19 cellular contexts compared by ENCODE assay signal in genomic region chr18:79411614-79412526, GRCh38. TPM values are rescaled to one million over a fixed set of nuclear protein-coding genes. Genes with fewer than 3 reads are reported as not detected.
DNase-seq lines count a peak whose midpoint lies in the region; ATAC-seq, FAIRE-seq and TF ChIP-seq lines count a peak whose summit lies in the region.
"Had no signal": no experiment of that assay in that cellular context is flagged by ENCODE, and none has a peak within 500 bp of the region (broad histone marks: within the 10 kb centered on the region; RNA-seq: fewer than 3 reads in every experiment).

No MANE protein-coding gene starts in this region.

- TF ChIP-seq RAD21 in K562 (CRISPR knock-in tag; conservative IDR thresholded peaks at IDR 0.05 in 1 of 2, IDR thresholded peaks at IDR 0.05 in 1 of 2), result no peak

- DNase-seq in NCI-H524 (lab: John Stamatoyannopoulos, UW) (peak; percentile 33 to 48), NCI-H524 treated with DMSO at 0.1 percent for 48 hours (lab: John Stamatoyannopoulos, UW) (no peak), K562 (ENCODE audit: extremely low read depth in 1 of 4, low spot score in 3 of 4) (no peak), left kidney (ENCODE audit: low read depth, low spot score) (peak; percentile 60), sciatic nerve (ENCODE audit: low spot score) (no peak), NCI-H146 treated with DMSO at 0.1 percent for 48 hours (lab: John Stamatoyannopoulos, UW; ENCODE audit: unreplicated experiment) (no peak), NCI-H82 treated with DMSO at 0.1 percent for 48 hours (lab: John Stamatoyannopoulos, UW; ENCODE audit: unreplicated experiment) (no peak), NCI-H1436 treated with DMSO at 0.1 percent for 48 hours (lab: John Stamatoyannopoulos, UW) (no peak)
- DNase-seq: activated CD4-positive, alpha-beta T cell treated with anti-CD3 and anti-CD28 coated beads, Interleukin-2, amount 10 ng/mL, durations not matched to agents 24 days and 14 days; activated CD8-positive, alpha-beta memory T cell treated with anti-CD3 and anti-CD28 coated beads, Interleukin-2, amount 50 U/mL, for 4 hours; C1 segment of cervical spinal cord; foreskin keratinocyte; GF-D8; KG1; naive B cell; stimulated activated CD4-positive, alpha-beta T cell treated with anti-CD3 and anti-CD28 coated beads, Interleukin-12 subunit alpha, Interleukin-12 subunit beta, amount 100 ng/mL, for 4 hours had no signal

- CTCF ChIA-PET in K562 (lab: Yijun Ruan, JAX; ENCODE audit: low intra/inter-chr PET ratio), result no interaction called here

- H3K9ac ChIP-seq in K562 (ENCODE audit: insufficient read depth in 1 of 2, low read depth in 2 of 2, low read length in 2 of 2), result peak overlapping the region in 1 of 2 experiments; percentile 52; a peak in 2 of 4 replicates

- peaks cover 9% of the 10 kb centered on the region; the same call in 2 of the 3 replicates for H3K36me3 ChIP-seq in K562 (ENCODE audit: control insufficient read depth, insufficient read depth, low read length)

- no peaks in the 10 kb centered on the region for H3K9me3 ChIP-seq in K562 (replicated peaks; ENCODE audit: control insufficient read depth, insufficient read depth, low read depth, low read length)

- POLR2A ChIA-PET in K562 (lab: Yijun Ruan, JAX), result interaction anchor here (0.6 kb wide), 1 partner anchor 494 kb away, joined by 3 read pairs; no protein-coding TSS in a partner anchor

- ATAC-seq in K562 (no peak), sciatic nerve (peak; percentile 46)
- ATAC-seq: foreskin keratinocyte, GM12878, SK-N-SH treated with all-trans-retinoic acid at 6 μM for 48 hours had no signal

- no peak overlapping the region for H3K4me3 ChIP-seq in K562
- H3K4me3 ChIP-seq: GM12878 had no signal

- TF ChIP-seq EP300 in K562 (IDR thresholded peaks at IDR 0.05; ENCODE audit: low read length), result no peak

- peaks cover 16% of the 10 kb centered on the region; the same call in 2 of the 3 replicates for H3K79me2 ChIP-seq in K562 (ENCODE audit: control insufficient read depth, insufficient read depth, low read length)

- no peak for TF ChIP-seq CTCF in K562 (IDR thresholded peaks at IDR 0.05 in 2 of 3, conservative IDR thresholded peaks at IDR 0.05 in 1 of 3; ENCODE audit: insufficient read depth in 2 of 3, low read depth in 1 of 3, low read length in 3 of 3)

- H3K4me1 ChIP-seq in K562 (replicated peaks in 1 of 2; ENCODE audit: control insufficient read depth in 2 of 2, insufficient read depth in 2 of 2, low read length in 2 of 2), result peaks cover 8 to 19% of the 10 kb centered on the region in 2 experiments; a peak in 4 of 5 replicates
- H3K4me1 ChIP-seq: foreskin keratinocyte had no signal

- FAIRE-seq in K562 (lab: Jason Lieb, UNC), result no peak
- FAIRE-seq: GM12878, RCC 7860 had no signal

- no peak overlapping the region for H3K27ac ChIP-seq in K562 (ENCODE audit: extremely low read depth, low read depth, low read length)
- H3K27ac ChIP-seq: foreskin keratinocyte had no signal

- no TSS peak for BruUV-seq in K562 (replicated peaks; lab: Mats Ljungman, UMichigan)

- H3K27me3 ChIP-seq in K562 (ENCODE audit: control insufficient read depth in 2 of 2, insufficient read depth in 2 of 2, low read length in 2 of 2), result no peaks in the 10 kb centered on the region
- H3K27me3 ChIP-seq: foreskin keratinocyte had no signal

- H3K9me1 ChIP-seq in K562 (ENCODE audit: control insufficient read depth, insufficient read depth, low read length), result no peaks in the 10 kb centered on the region

- no peak overlapping the region for H2AFZ ChIP-seq in K562 (ENCODE audit: low read depth, low read length)

- no peak for TF ChIP-seq POLR2A in K562 (conservative IDR thresholded peaks at IDR 0.05)

- no peaks in the 10 kb centered on the region; the same call in 1 of the 2 replicates for H4K20me1 ChIP-seq in K562 (replicated peaks; ENCODE audit: control insufficient read depth, insufficient read depth, low read length)

- intact Hi-C loops in K562 (cut with micrococcal nuclease), result no loop called here
- intact Hi-C loops in sciatic nerve (cut with DNase I), result no loop called here

- in situ Hi-C loops in K562 (cut with MboI), result no loop called here

- no peak overlapping the region for H3K4me2 ChIP-seq in K562 (ENCODE audit: insufficient read depth, low read length)

- WGBS in K562 (ENCODE audit: insufficient coverage, low coverage, missing lambda C conversion rate), result 97% methylated on average over 17 of the region's 47 CpGs

TF ChIP-seq in K562, 482 proteins besides CTCF, POLR2A, EP300 and RAD21:
- 0 out of 2 replicates have a peak, but pooled peaks have one; percentile 16 for TF ChIP-seq RBFOX2 (IDR thresholded peaks at IDR 0.05; ENCODE audit: low read depth, low read length)
- TF ChIP-seq ZNF253 (CRISPR knock-in tag; conservative IDR thresholded peaks at IDR 0.05), result no peak

RNA-seq across cellular contexts. Expression of gene NFATC1, which starts 16.1 kb away (rescaled TPM):
- 22.7 and 26.3 TPM in 2 replicates for total RNA-seq in K562 (2011; cell fraction: chromatin; rRNA removed; ENCODE audit: low replicate concordance)
- total RNA-seq in K562 (2011; cell fraction: nucleolus; rRNA removed), result 11.4 and 14.5 TPM in 2 replicates
- total RNA-seq in K562 (2011; cell fraction: nucleoplasm; rRNA removed), result 10.2 and 10.4 TPM in 2 replicates
- total RNA-seq in K562 (2014; rRNA removed) (2.5 and 5.3 TPM in 2 replicates), K562 (2014; rRNA removed; fragmentation: Illumina TruSeq; extraction: Trizol) (2.1 and 2.3 TPM in 2 replicates), K562 (2015; rRNA removed; fragmentation: Illumina TruSeq; extraction: Trizol) (2.2 and 2.8 TPM in 2 replicates), K562 (2021) (13.7 and 16.4 TPM in 2 replicates), sciatic nerve (80.3 TPM)
- polyA plus RNA-seq in K562 (2011; rRNA removed) (1.9 and 2.4 TPM in 2 replicates), K562 (2014; fragmentation: Illumina TruSeq; extraction: Trizol) (6.1 and 9.6 TPM in 2 replicates), K562 (2014; fragmentation: Nextera tagmentation; extraction: Ambion mirVana) (1 to 10 TPM; 1.1 to 1.2 TPM), K562 (2014; rRNA removed) (2.6 and 6.3 TPM in 2 replicates)
- polyA plus RNA-seq in K562 (2011; cell fraction: cytosol; rRNA removed), result 2.8 and 3.7 TPM in 2 replicates
- 6.6 and 10.1 TPM in 2 replicates for polyA plus RNA-seq in K562 (2011; cell fraction: nucleus; rRNA removed)
- 8.3 and 8.6 TPM in 2 replicates for polyA plus RNA-seq in K562 (2012)
- 2.5 and 4.0 TPM in 2 replicates for polyA minus RNA-seq in K562 (2011; rRNA and poly(A)+ RNA removed)
- 7.3 and 13.0 TPM in 2 replicates for polyA minus RNA-seq in K562 (2011; cell fraction: cytosol; rRNA and poly(A)+ RNA removed)
- polyA minus RNA-seq in K562 (2011; cell fraction: nucleus; rRNA and poly(A)+ RNA removed), result 6.7 and 6.9 TPM in 2 replicates

Comparison
In these comparisons a context has a peak if more than half of its experiments do, and no peak if none do; other contexts are left out.
1. DNase-seq: peak in NCI-H524 (2 of 2) and left kidney (single experiment); none in NCI-H524 treated with DMSO at 0.1 percent for 48 hours (single experiment), K562 (0 of 4), sciatic nerve (single experiment), NCI-H146 treated with DMSO at 0.1 percent for 48 hours (single experiment), NCI-H82 treated with DMSO at 0.1 percent for 48 hours (single experiment) and NCI-H1436 treated with DMSO at 0.1 percent for 48 hours (single experiment).